Comparison of ENCODE assay signal across 8 cellular contexts in genomic region chr4:128810331-128810870, GRCh38. TPM values are rescaled to one million over a fixed set of nuclear protein-coding genes. Genes with fewer than 3 reads are reported as not detected.
A peak's percentile ranks its signal among the peaks of the same experiment; 100 is the strongest.
DNase-seq lines count a peak whose midpoint lies in the region; ATAC-seq and TF ChIP-seq lines count a peak whose summit lies in the region.

No MANE protein-coding gene starts in this region.

- CTCF ChIA-PET in CD4-positive, alpha-beta T cell (lab: Charles Lee): interaction anchor here (0.7 to 2.4 kb wide), 4 partner anchors 28 to 77 kb away, joined by 3 to 13 read pairs (median 4); no protein-coding TSS in a partner anchor
- CTCF ChIA-PET in HEK293T (lab: Yijun Ruan, JAX): interaction anchor here (0.6 kb wide), 1 partner anchor 414 kb away, joined by 4 read pairs; no protein-coding TSS in a partner anchor
- CTCF ChIA-PET in MCF 10A (lab: Yijun Ruan, JAX): interaction anchor here (0.6 to 2.4 kb wide), 18 partner anchors 28 to 525 kb away, joined by 3 to 14 read pairs (median 4); no protein-coding TSS in a partner anchor

- peaks cover 20% of the 10 kb centered on the region for H3K4me1 ChIP-seq in SJSA1 (replicated peaks)
- peaks cover 0 to 37% (median 22%) of the 10 kb centered on the region in 6 donors for H3K4me1 ChIP-seq in spleen

- no peak for TF ChIP-seq CTCF in CD4-positive, alpha-beta T cell (IDR thresholded peaks at IDR 0.05)
- TF ChIP-seq CTCF in MCF 10A (IDR thresholded peaks at IDR 0.05; ENCODE audit: unreplicated experiment) (no peak), spleen (IDR thresholded peaks at IDR 0.05 in 8 of 11, conservative IDR thresholded peaks at IDR 0.05 in 3 of 11) (no peak)

- ATAC-seq in CD4-positive, alpha-beta T cell (ENCODE audit: poor library complexity): peak; percentile 8
- no peak for ATAC-seq in GM19397 (IDR thresholded peaks at IDR 0.05; ENCODE audit: unreplicated experiment)
- ATAC-seq in HG02798 (IDR thresholded peaks at IDR 0.05; ENCODE audit: poor library complexity, unreplicated experiment): no peak

- peaks cover 7% of the 10 kb centered on the region for H3K36me3 ChIP-seq in SJSA1
- no peaks in the 10 kb centered on the region for H3K36me3 ChIP-seq in spleen

- TF ChIP-seq POLR2A in spleen (IDR thresholded peaks at IDR 0.05): no peak

- H3K9me3 ChIP-seq in CD4-positive, alpha-beta T cell (ENCODE audit: control insufficient read depth, low read length): no peaks in the 10 kb centered on the region
- H3K9me3 ChIP-seq in SJSA1 (replicated peaks) (no peaks in the 10 kb centered on the region), spleen (peaks cover 0 to 3% (median 0%) of the 10 kb centered on the region in 8 donors)

- H3K4me1 Mint-ChIP-seq in CD4-positive, alpha-beta T cell (ENCODE audit: low read depth): peaks cover 19% of the 10 kb centered on the region
- peaks cover 10% of the 10 kb centered on the region for H3K4me1 Mint-ChIP-seq in MCF 10A (ENCODE audit: insufficient read depth, unreplicated experiment)

- H3K27ac ChIP-seq in CD4-positive, alpha-beta T cell (ENCODE audit: low read depth, low read length): peak overlapping the region; percentile 91
- peak overlapping the region; percentile 99 for H3K27ac ChIP-seq in SJSA1
- peak overlapping the region; percentile 83 to 99 (median 96) for H3K27ac ChIP-seq in spleen

- peaks cover 13% of the 10 kb centered on the region for H3K36me3 Mint-ChIP-seq in CD4-positive, alpha-beta T cell (ENCODE audit: low read depth)
- H3K36me3 Mint-ChIP-seq in MCF 10A (ENCODE audit: insufficient read depth, unreplicated experiment): peaks cover 6% of the 10 kb centered on the region

- WGBS in spleen, 5 donors: 0 to 1% (median 0%) methylated on average over 16 of the region's 16 CpGs

- POLR2A ChIA-PET in CD4-positive, alpha-beta T cell (lab: Charles Lee): interaction anchor here (0.6 to 1.9 kb wide), 13 partner anchors 13 to 929 kb away, joined by 3 to 14 read pairs (median 3); partner anchors contain the start of genes ABHD18, LARP1B, MFSD8 and PGRMC2
- POLR2A ChIA-PET in HEK293T (lab: Yijun Ruan, JAX) (interaction anchor here (1.1 kb wide), 1 partner anchor 355 kb away, joined by 4 read pairs; no protein-coding TSS in a partner anchor), MCF 10A (lab: Yijun Ruan, JAX) (interaction anchor here (0.6 to 2.0 kb wide), 16 partner anchors 10 to 833 kb away, joined by 3 to 13 read pairs (median 4); partner anchors contain the start of gene LARP1B)

- no peaks in the 10 kb centered on the region for H3K27me3 ChIP-seq in CD4-positive, alpha-beta T cell (ENCODE audit: control insufficient read depth, insufficient read depth, low read length)
- H3K27me3 ChIP-seq in SJSA1 (replicated peaks) (no peaks in the 10 kb centered on the region), spleen (replicated peaks in 1 of 7) (no peaks in the 10 kb centered on the region)

- intact Hi-C loops in CD4-positive, alpha-beta T cell (cut with DNase I, micrococcal nuclease): loop anchor here (2.0 to 10.0 kb wide), 6 partner anchors 52 to 928 kb away; partner anchors contain the start of genes ABHD18 (in 1 of the 2), LARP1B (in 1 of the 2), MFSD8 (in 1 of the 2) and PGRMC2 (in 1 of the 2)
- intact Hi-C loops in MCF 10A (cut with micrococcal nuclease) (loop anchor here (1.0 to 5.0 kb wide), 2 partner anchors 53 to 282 kb away; partner anchors contain the start of gene SCLT1), spleen (cut with DNase I; ENCODE audit: low total_unique reads) (loop anchor here (5.0 kb wide), 1 partner anchor 353 kb away; no protein-coding TSS in a partner anchor)

- H3K27ac Mint-ChIP-seq in CD4-positive, alpha-beta T cell: peak overlapping the region; percentile 93
- H3K27ac Mint-ChIP-seq in MCF 10A (ENCODE audit: low read depth, unreplicated experiment): peak overlapping the region; percentile 91

- DNase-seq in CD4-positive, alpha-beta T cell: peak in 6 of 10 experiments; percentile 3 to 34 (median 12)
- DNase-seq in HEK293T (ENCODE audit: extremely low spot score) (peak; percentile 23), SJSA1 (ENCODE audit: low read depth in 1 of 2, low spot score in 2 of 2) (no peak), MCF 10A (ENCODE audit: unreplicated experiment) (peak; percentile 47), islet precursor cell (peak; percentile 64), spleen (peak; percentile 82)

- BruUV-seq in MCF 10A (replicated peaks; lab: Mats Ljungman, UMichigan): no TSS peak

- H3K4me3 ChIP-seq in SJSA1 (peak overlapping the region; percentile 76), spleen (peak overlapping the region; percentile 75 to 93 (median 81))

- H3K27me3 Mint-ChIP-seq in CD4-positive, alpha-beta T cell: no peaks in the 10 kb centered on the region
- H3K27me3 Mint-ChIP-seq in MCF 10A (ENCODE audit: insufficient read depth, unreplicated experiment): no peaks in the 10 kb centered on the region

- H3K4me3 Mint-ChIP-seq in CD4-positive, alpha-beta T cell: peak overlapping the region; percentile 97
- H3K4me3 Mint-ChIP-seq in MCF 10A (ENCODE audit: unreplicated experiment): peak overlapping the region; percentile 93

- H3K9me3 Mint-ChIP-seq in CD4-positive, alpha-beta T cell: no peaks in the 10 kb centered on the region
- H3K9me3 Mint-ChIP-seq in MCF 10A (ENCODE audit: unreplicated experiment): no peaks in the 10 kb centered on the region

TF ChIP-seq in HEK293T, 16 proteins besides CTCF, POLR2A, EP300 and RAD21:
- TF ChIP-seq NFRKB (IDR thresholded peaks at IDR 0.05) (no peak), ZNF384 (IDR thresholded peaks at IDR 0.05) (peak; percentile 79), FOXA1 (IDR thresholded peaks at IDR 0.05) (no peak)

RNA-seq across cellular contexts. Expression of gene JADE1, which starts 0.9 kb away (rescaled TPM):
- 10 to 100 TPM; 57.1 to 58.4 TPM for total RNA-seq in CD4-positive, alpha-beta T cell
- 29.2 and 30.3 TPM in 2 replicates for total RNA-seq in SJSA1 (2014; rRNA removed; shearing (Covaris generic))
- total RNA-seq in MCF 10A (2022) (22.7 and 25.9 TPM in 2 replicates), spleen (10 to 100 TPM; 25.1 to 37.0 (median 29.5) TPM)
- 10 to 100 TPM in 1 of 3 donors, 1 to 10 TPM in 2; 8.1 to 11.3 (median 9.7) TPM for polyA plus RNA-seq in spleen

Comparison
In these comparisons a context has a peak if more than half of its experiments do, and no peak if none do; other contexts are left out.
1. DNase-seq: peak in CD4-positive, alpha-beta T cell (6 of 10), HEK293T (single experiment), MCF 10A (single experiment), islet precursor cell (single experiment) and spleen (single experiment); none in SJSA1 (0 of 2).
2. Peak in every context shown above with its lines, with median percentiles within 50 percentile points of each other: H3K27ac ChIP-seq.